Comparison of ENCODE assay signal across 9 cellular contexts in genomic region chr9:87479801-87480201, GRCh38. TPM values are rescaled to one million over a fixed set of nuclear protein-coding genes. Genes with fewer than 3 reads are reported as not detected.
DNase-seq lines count a peak whose midpoint lies in the region; ATAC-seq and TF ChIP-seq lines count a peak whose summit lies in the region.
"Had no signal": no experiment of that assay in that cellular context is flagged by ENCODE, and none has a peak within 500 bp of the region (broad histone marks: within the 10 kb centered on the region; RNA-seq: fewer than 3 reads in every experiment).

No MANE protein-coding gene starts in this region.

- H4K5ac ChIP-seq in H9 (ENCODE audit: insufficient read length, low read depth, low read length): no peak overlapping the region

- no peak overlapping the region for H2BK12ac ChIP-seq in H9 (ENCODE audit: insufficient read length, low read depth, low read length)

- H4K91ac ChIP-seq in H9 (ENCODE audit: insufficient read length, low read depth, low read length): no peak overlapping the region

- H3K36me3 Mint-ChIP-seq in H9 (ENCODE audit: insufficient read depth in 1 of 3, low read depth in 3 of 3): no peaks in the 10 kb centered on the region

- H3K27me3 ChIP-seq in H9 (ENCODE audit: insufficient read depth, low read length): no peaks in the 10 kb centered on the region
- H3K27me3 ChIP-seq: dorsolateral prefrontal cortex had no signal

- no peaks in the 10 kb centered on the region for H3K4me1 ChIP-seq in H9 (ENCODE audit: insufficient read depth, low read length)

- peak; percentile 90 for ATAC-seq in GM18502 (IDR thresholded peaks at IDR 0.05; ENCODE audit: poor library complexity, unreplicated experiment)
- ATAC-seq in GM21723 (IDR thresholded peaks at IDR 0.05; ENCODE audit: unreplicated experiment): peak; percentile 92

- no peak overlapping the region for H3K56ac ChIP-seq in H9 (ENCODE audit: insufficient read length, low read depth, low read length)

- no peak overlapping the region for H3K4me3 Mint-ChIP-seq in H9

- H2AFZ ChIP-seq in H9 (ENCODE audit: low read length): no peak overlapping the region

- H3K79me1 ChIP-seq in H9 (ENCODE audit: insufficient read depth, low read depth, low read length, poor library complexity, severe bottlenecking): no peaks in the 10 kb centered on the region

- H3K4me2 ChIP-seq in H9 (ENCODE audit: insufficient read depth, insufficient read length, low read length): no peak overlapping the region

- H3K9me3 Mint-ChIP-seq in H9: no peaks in the 10 kb centered on the region

- no peak overlapping the region for H2BK15ac ChIP-seq in H9 (ENCODE audit: low read depth, low read length)

- no peak overlapping the region for H4K8ac ChIP-seq in H9 (replicated peaks; ENCODE audit: insufficient read length, low read depth, low read length)

- H3K9ac ChIP-seq in H9 (ENCODE audit: extremely low read depth, insufficient read length, low read length): no peak overlapping the region

- H3K14ac ChIP-seq in H9 (ENCODE audit: insufficient read depth, low read length): no peak overlapping the region

- WGBS in H9 (ENCODE audit: extremely low coverage, insufficient read length, low lambda C conversion rate): no CpG with 5 or more reads among the region's 4 CpGs

- H3K23me2 ChIP-seq in H9 (ENCODE audit: insufficient read length, low read depth, low read length, poor library complexity, severe bottlenecking): no peaks in the 10 kb centered on the region

- H3K23ac ChIP-seq in H9 (ENCODE audit: insufficient read length, low read depth, low read length): no peak overlapping the region

- no peak overlapping the region for H2BK5ac ChIP-seq in H9 (ENCODE audit: insufficient read length, low read length)

- no peak for TF ChIP-seq CTCF in H9 (conservative IDR thresholded peaks at IDR 0.05)

- H3K27ac Mint-ChIP-seq in H9: no peak overlapping the region; a peak in 1 of 7 replicates

- H3K4me1 Mint-ChIP-seq in H9: peaks cover 0 to 4% of the 10 kb centered on the region in 2 experiments; a peak in 2 of 4 replicates

- no peaks in the 10 kb centered on the region for H4K20me1 ChIP-seq in H9 (ENCODE audit: control insufficient read depth, insufficient read depth, insufficient read length)

- no peaks in the 10 kb centered on the region for H3K9me3 ChIP-seq in H9 (ENCODE audit: control insufficient read depth, low read depth, low read length)

- no peaks in the 10 kb centered on the region for H3K79me2 ChIP-seq in H9 (ENCODE audit: insufficient read depth, low read length)

- no peak overlapping the region for H2BK20ac ChIP-seq in H9 (ENCODE audit: low read depth, low read length, poor library complexity, severe bottlenecking)

- H3K18ac ChIP-seq in H9 (ENCODE audit: insufficient read length, low read depth, low read length): no peak overlapping the region

- no peak overlapping the region for H3K4ac ChIP-seq in H9 (ENCODE audit: low read depth, low read length)

- no peak overlapping the region for H2BK120ac ChIP-seq in H9 (ENCODE audit: low read depth, low read length, poor library complexity, severe bottlenecking)

- H3K27ac ChIP-seq in H9 (ENCODE audit: insufficient read length, low read depth, low read length): no peak overlapping the region
- H3K27ac ChIP-seq: dorsolateral prefrontal cortex had no signal

- DNase-seq in Kasumi-1 (lab: John Stamatoyannopoulos, UW) (peak; percentile 92 to 93), glomerular visceral epithelial cell (ENCODE audit: extremely low spot score) (peak; percentile 91), H9 (no peak), NCI-H1092 treated with DMSO at 0.1 percent for 48 hours (lab: John Stamatoyannopoulos, UW) (no peak), DMS53 (lab: John Stamatoyannopoulos, UW) (no peak), NCI-H526 (lab: John Stamatoyannopoulos, UW) (no peak)

- no peak overlapping the region for H2AK5ac ChIP-seq in H9 (ENCODE audit: insufficient read length, low read length)

- no peak overlapping the region for H3T11ph ChIP-seq in H9 (ENCODE audit: low read length)

- no peaks in the 10 kb centered on the region; the same call in 1 of the 2 replicates for H3K27me3 Mint-ChIP-seq in H9 (ENCODE audit: low read depth)

RNA-seq across cellular contexts. Expression of gene DAPK1, which starts 17.9 kb away (rescaled TPM):
- total RNA-seq in H9 (2021): 78.3 and 79.4 TPM in 2 replicates

Comparison
In these comparisons a context has a peak if more than half of its experiments do, and no peak if none do; other contexts are left out.
1. DNase-seq: peak in Kasumi-1 (2 of 2) and glomerular visceral epithelial cell (single experiment); none in H9 (single experiment), NCI-H1092 treated with DMSO at 0.1 percent for 48 hours (single experiment), DMS53 (single experiment) and NCI-H526 (0 of 2).